Comparison of ENCODE assay signal across 26 cellular contexts in genomic region chr6:115241373-115241772, GRCh38.
DNase-seq lines count a peak whose midpoint lies in the region; ATAC-seq, FAIRE-seq and TF ChIP-seq lines count a peak whose summit lies in the region.
"Had no signal": no experiment of that assay in that cellular context is flagged by ENCODE, and none has a peak within 500 bp of the region (broad histone marks: within the 10 kb centered on the region; RNA-seq: fewer than 3 reads in every experiment).

No MANE protein-coding gene starts in this region.

- H3K4me3 ChIP-seq in kidney (ENCODE audit: low read length in 2 of 2) = no peak overlapping the region
- H3K4me3 ChIP-seq: BLaER1, GM12878 had no signal

- no peak overlapping the region for H3K27ac ChIP-seq in kidney (ENCODE audit: low read depth in 2 of 2, low read length in 2 of 2)
- H3K27ac ChIP-seq: BLaER1 had no signal

- no peak overlapping the region for H3K4me3 Mint-ChIP-seq in WTC11
- H3K4me3 Mint-ChIP-seq: CD14-positive monocyte; CD4-positive, alpha-beta memory T cell; CD4-positive, CD25-positive, alpha-beta regulatory T cell; CD8-positive, alpha-beta memory T cell had no signal

- POLR2A ChIA-PET in WTC11 (lab: Charles Lee) = no interaction called here

- H3K9me3 Mint-ChIP-seq in WTC11 = peaks cover 28% of the 10 kb centered on the region

- H3K4me1 ChIP-seq in kidney (ENCODE audit: control insufficient read depth in 1 of 2, insufficient read depth in 1 of 2, low read depth in 1 of 2, low read length in 2 of 2) = no peaks in the 10 kb centered on the region
- H3K4me1 ChIP-seq: BE2C, BLaER1 had no signal

- TF ChIP-seq CTCF in WTC11 (IDR thresholded peaks at IDR 0.05) = no peak
- no peak for TF ChIP-seq CTCF in kidney (IDR thresholded peaks at IDR 0.05; ENCODE audit: borderline replicate concordance, extremely low read depth, insufficient read depth)

- intact Hi-C loops in kidney (cut with DNase I) = no loop called here

- H3K27me3 Mint-ChIP-seq in WTC11 (ENCODE audit: low read depth) = peaks cover 4% of the 10 kb centered on the region; the same call in 1 of the 2 replicates
- H3K27me3 Mint-ChIP-seq: CD4-positive, alpha-beta memory T cell; CD4-positive, CD25-positive, alpha-beta regulatory T cell; CD8-positive, alpha-beta memory T cell had no signal

- peaks cover 6% of the 10 kb centered on the region for H3K4me1 Mint-ChIP-seq in WTC11
- H3K4me1 Mint-ChIP-seq: CD14-positive monocyte; CD4-positive, alpha-beta memory T cell; CD4-positive, CD25-positive, alpha-beta regulatory T cell; CD8-positive, alpha-beta memory T cell had no signal

- FAIRE-seq in kidney (lab: Jason Lieb, UNC) = peak; percentile 35
- FAIRE-seq: A204.1, GM12878, GM12892, GM18507 had no signal

- no peak overlapping the region for H3K9ac ChIP-seq in kidney (ENCODE audit: low read length in 2 of 2)
- H3K9ac ChIP-seq: BLaER1 had no signal

- no peak for ATAC-seq in WTC11
- ATAC-seq: GM12878 had no signal

- H3K9me3 ChIP-seq in kidney (ENCODE audit: control insufficient read depth in 1 of 2, low read length in 2 of 2) = peaks cover 3 to 4% of the 10 kb centered on the region in 2 donors
- H3K9me3 ChIP-seq: BE2C had no signal

- DNase-seq in WTC11 (ENCODE audit: low spot score) = no peak
- DNase-seq in kidney = no peak
- DNase-seq in T-helper 2 cell = no peak
- no peak for DNase-seq in NCI-H510A treated with DMSO at 0.1 percent for 48 hours (lab: John Stamatoyannopoulos, UW)
- DNase-seq in GOT3 (lab: John Stamatoyannopoulos, UW) = no peak
- DNase-seq: 8988T; ACHN; BE2C; C1 segment of cervical spinal cord; CD4-positive, alpha-beta memory T cell; CD4-positive, CD25-positive, alpha-beta regulatory T cell; CD8-positive, alpha-beta memory T cell; COR-L47; DMS 273 treated with DMSO at 0.1 percent for 48 hours; DMS153; DMS53; DMS79; DND-41; EL; GDM1 had no signal

- CTCF ChIA-PET in WTC11 (lab: Charles Lee) = no interaction called here

- H3K36me3 ChIP-seq in kidney (ENCODE audit: control insufficient read depth in 1 of 2, insufficient read depth in 2 of 2, low read length in 2 of 2) = no peaks in the 10 kb centered on the region
- H3K36me3 ChIP-seq: BE2C, BLaER1 had no signal

- H3K36me3 Mint-ChIP-seq in WTC11 = peaks cover 5% of the 10 kb centered on the region
- H3K36me3 Mint-ChIP-seq: CD14-positive monocyte; CD4-positive, alpha-beta memory T cell; CD4-positive, CD25-positive, alpha-beta regulatory T cell; CD8-positive, alpha-beta memory T cell had no signal

- no peak overlapping the region for H3K27ac Mint-ChIP-seq in WTC11
- H3K27ac Mint-ChIP-seq: CD14-positive monocyte; CD4-positive, alpha-beta memory T cell; CD4-positive, CD25-positive, alpha-beta regulatory T cell; CD8-positive, alpha-beta memory T cell had no signal

TF ChIP-seq in WTC11, 78 proteins besides CTCF, POLR2A, EP300 and RAD21:
- TF ChIP-seq CDX4 (CRISPR knock-in tag; IDR thresholded peaks at IDR 0.05; ENCODE audit: borderline replicate concordance) (no peak), ZNF121 (CRISPR knock-in tag; IDR thresholded peaks at IDR 0.05) (no peak), HMGA2 (CRISPR knock-in tag; IDR thresholded peaks at IDR 0.05) (peak; percentile 93)
TF ChIP-seq in WTC11: peak in this region for 1.
